In the genomic region with DNA sequence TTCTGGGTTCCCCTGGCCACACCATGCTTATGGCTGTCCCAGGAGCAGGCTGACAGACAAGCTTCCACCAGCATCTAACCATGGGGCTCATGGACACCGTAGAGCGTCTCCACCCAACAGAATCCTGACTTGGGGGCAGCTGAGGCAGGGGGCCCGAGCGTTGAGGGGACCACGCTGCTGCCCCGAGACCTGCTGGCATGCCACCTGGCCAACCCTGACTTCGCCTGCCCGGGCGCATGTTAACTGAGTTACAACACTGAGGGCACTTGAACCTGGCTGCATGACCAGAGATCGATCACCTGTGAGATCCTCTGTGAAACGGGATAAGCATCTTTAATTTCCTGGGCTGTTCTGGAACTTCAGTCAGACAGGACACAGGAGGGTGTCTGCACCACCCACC, we compare ENCODE assay signal across 8 cellular contexts. TPM values are rescaled to one million over a fixed set of nuclear protein-coding genes. Genes with fewer than 3 reads are reported as not detected.
DNase-seq lines count a peak whose midpoint lies in the region; ATAC-seq and TF ChIP-seq lines count a peak whose summit lies in the region.

No MANE protein-coding gene starts in this region.

- H3K27me3 ChIP-seq in Panc1 (ENCODE audit: control insufficient read depth, insufficient read depth, low read length) = no peaks in the 10 kb centered on the region

- H3K9me3 ChIP-seq in Panc1 (ENCODE audit: control insufficient read depth, insufficient read depth, low read depth, low read length) = no peaks in the 10 kb centered on the region

- peak overlapping the region; percentile 98 for H3K27ac Mint-ChIP-seq in osteocyte (ENCODE audit: unreplicated experiment)

- in situ Hi-C loops in Panc1 (cut with HindIII; ENCODE audit: low pct_unique_long_range_greater_than_20kb, low sequenced_read_pairs) = loop anchor here (25.0 kb wide), 1 partner anchor 127 kb away; no protein-coding TSS in a partner anchor

- no peaks in the 10 kb centered on the region for H3K9me3 Mint-ChIP-seq in osteocyte (ENCODE audit: unreplicated experiment)

- ATAC-seq in Panc1 = peak; percentile 4; the same call in 1 of the 2 replicates
- ATAC-seq in HG02571 (IDR thresholded peaks at IDR 0.05; ENCODE audit: unreplicated experiment) = no peak
- ATAC-seq in HG02623 (IDR thresholded peaks at IDR 0.05; ENCODE audit: unreplicated experiment) = no peak

- H3K36me3 Mint-ChIP-seq in osteocyte (ENCODE audit: unreplicated experiment) = peaks cover 4% of the 10 kb centered on the region

- intact Hi-C loops in Panc1 (cut with micrococcal nuclease; ENCODE audit: unreplicated experiment) (loop anchor here (5.0 kb wide), 1 partner anchor 227 kb away; no protein-coding TSS in a partner anchor), head of caudate nucleus (cut with DNase I) (loop anchor here (2.0 to 5.0 kb wide), 4 partner anchors 14 to 227 kb away; a partner anchor contains a TSS)

- no peak overlapping the region; a peak in 1 of 4 replicates for H3K4me3 ChIP-seq in Panc1 (ENCODE audit: low read depth in 2 of 2, low read length in 2 of 2)

- H3K27ac ChIP-seq in C4-2B (peak overlapping the region; percentile 62), Panc1 (ENCODE audit: low read length) (peak overlapping the region; percentile 91), epithelial cell of prostate (peak overlapping the region; percentile 100)

- CTCF ChIA-PET in Panc1 (lab: Charles Lee) = interaction anchor here (1.2 to 1.4 kb wide), 2 partner anchors 14 to 22 kb away, joined by 3 to 4 read pairs; a partner anchor contains a TSS

- peaks cover 65% of the 10 kb centered on the region for H3K4me1 Mint-ChIP-seq in osteocyte (ENCODE audit: unreplicated experiment)

- peak overlapping the region; percentile 86 for H3K4me3 Mint-ChIP-seq in osteocyte (ENCODE audit: unreplicated experiment)

- POLR2A ChIA-PET in Panc1 (lab: Charles Lee) = no interaction called here

- H3K27me3 Mint-ChIP-seq in osteocyte (ENCODE audit: unreplicated experiment) = no peaks in the 10 kb centered on the region

- peaks cover 13% of the 10 kb centered on the region for H3K4me1 ChIP-seq in Panc1 (ENCODE audit: control insufficient read depth, insufficient read depth, low read length)

- no peaks in the 10 kb centered on the region for H3K36me3 ChIP-seq in Panc1 (ENCODE audit: control insufficient read depth, insufficient read depth, low read length)

- no peak for DNase-seq in Panc1 (ENCODE audit: low read depth, low spot score)
- no peak for DNase-seq in epithelial cell of prostate (ENCODE audit: low read depth, low spot score)
- no peak for DNase-seq in osteocyte (ENCODE audit: extremely low spot score, unreplicated experiment)
- DNase-seq in head of caudate nucleus = no peak
- DNase-seq in AG08395 (ENCODE audit: low spot score) = no peak

- BruUV-seq in Panc1 (replicated peaks; lab: Mats Ljungman, UMichigan) = no TSS peak

- TF ChIP-seq CTCF in C4-2B (conservative IDR thresholded peaks at IDR 0.05) (no peak), Panc1 (IDR thresholded peaks at IDR 0.05) (no peak), osteocyte (IDR thresholded peaks at IDR 0.05) (no peak)

RNA-seq across cellular contexts. Expression of a gene that starts 13.7 kb away (rescaled TPM):
- total RNA-seq in Panc1 (2021; ENCODE audit: unreplicated experiment) (28.9 TPM), osteocyte (37.6 and 40.2 TPM in 2 replicates)
- 27.9 TPM for polyA plus RNA-seq in Panc1 (2012; ENCODE audit: insufficient read length)

RNA-seq across cellular contexts. Expression of a gene that starts 43.7 kb away (rescaled TPM):
- 29.1 TPM for total RNA-seq in Panc1 (2021; ENCODE audit: unreplicated experiment)
- 16.8 TPM for polyA plus RNA-seq in Panc1 (2012; ENCODE audit: insufficient read length)
- total RNA-seq in osteocyte = 37.0 and 46.0 TPM in 2 replicates
